In genomic region chr9:137479315-137479861, GRCh38 we compare ENCODE assay signal across 20 cellular contexts. TPM values are rescaled to one million over a fixed set of nuclear protein-coding genes. Genes with fewer than 3 reads are reported as not detected.
DNase-seq lines count a peak whose midpoint lies in the region; ATAC-seq and TF ChIP-seq lines count a peak whose summit lies in the region.
"Had no signal": no experiment of that assay in that cellular context is flagged by ENCODE, and none has a peak within 500 bp of the region (broad histone marks: within the 10 kb centered on the region; RNA-seq: fewer than 3 reads in every experiment).

No MANE protein-coding gene starts in this region.

- POLR2A ChIA-PET in RWPE1 (lab: Yijun Ruan, JAX; ENCODE audit: low non-redundant PET), result no interaction called here

- H3K9me3 ChIP-seq in mucosa of descending colon, result peaks cover 15% of the 10 kb centered on the region
- H3K9me3 ChIP-seq: pancreas had no signal

- intact Hi-C loops in dorsolateral prefrontal cortex (cut with DNase I) (no loop called here), mucosa of descending colon (cut with DNase I, micrococcal nuclease) (no loop called here)

- H3K4me3 Mint-ChIP-seq in activated naive CD8-positive, alpha-beta T cell treated with anti-CD3 and anti-CD28 coated beads, Interleukin-2, amount 50 U/mL, for 24 hours, result no peak overlapping the region
- H3K4me3 Mint-ChIP-seq: activated CD4-positive, alpha-beta T cell treated with anti-CD3 and anti-CD28 coated beads, Interleukin-2, amount 10 ng/mL, durations not matched to agents 24 days and 14 days had no signal

- peak overlapping the region; percentile 86 for H3K27ac ChIP-seq in RWPE1
- peak overlapping the region in 56 of 59 donors; percentile 3 to 88 (median 64) for H3K27ac ChIP-seq in dorsolateral prefrontal cortex
- H3K27ac ChIP-seq: heart left ventricle, pancreas had no signal

- CTCF ChIA-PET in RWPE1 (lab: Yijun Ruan, JAX), result interaction anchor here (1.0 kb wide), 1 partner anchor 34 kb away, joined by 4 read pairs; no protein-coding TSS in a partner anchor

- H3K36me3 ChIP-seq in mucosa of descending colon (ENCODE audit: low read depth), result no peaks in the 10 kb centered on the region
- H3K36me3 ChIP-seq: pancreas had no signal

- no peaks in the 10 kb centered on the region for H3K27me3 Mint-ChIP-seq in activated naive CD8-positive, alpha-beta T cell treated with anti-CD3 and anti-CD28 coated beads, Interleukin-2, amount 50 U/mL, for 24 hours
- H3K27me3 Mint-ChIP-seq: activated CD4-positive, alpha-beta T cell treated with anti-CD3 and anti-CD28 coated beads, Interleukin-2, amount 10 ng/mL, durations not matched to agents 24 days and 14 days had no signal

- H3K36me3 Mint-ChIP-seq in activated naive CD8-positive, alpha-beta T cell treated with anti-CD3 and anti-CD28 coated beads, Interleukin-2, amount 50 U/mL, for 24 hours (ENCODE audit: low read depth), result peaks cover 14% of the 10 kb centered on the region

- H3K27ac Mint-ChIP-seq in activated naive CD8-positive, alpha-beta T cell treated with anti-CD3 and anti-CD28 coated beads, Interleukin-2, amount 50 U/mL, for 24 hours, result no peak overlapping the region
- H3K27ac Mint-ChIP-seq: activated CD4-positive, alpha-beta T cell treated with anti-CD3 and anti-CD28 coated beads, Interleukin-2, amount 10 ng/mL, durations not matched to agents 24 days and 14 days had no signal

- no peaks in the 10 kb centered on the region for H3K4me1 ChIP-seq in mucosa of descending colon (ENCODE audit: low read depth)
- H3K4me1 ChIP-seq: pancreas had no signal

- H3K27me3 ChIP-seq in dorsolateral prefrontal cortex, result no peaks in the 10 kb centered on the region
- H3K27me3 ChIP-seq: heart left ventricle, pancreas had no signal

- peaks cover 9% of the 10 kb centered on the region for H3K9me3 Mint-ChIP-seq in activated naive CD8-positive, alpha-beta T cell treated with anti-CD3 and anti-CD28 coated beads, Interleukin-2, amount 50 U/mL, for 24 hours

- ATAC-seq in mucosa of descending colon, result no peak
- ATAC-seq in activated naive CD8-positive, alpha-beta T cell treated with anti-CD3 and anti-CD28 coated beads, Interleukin-2, amount 50 U/mL, for 24 hours, result no peak
- ATAC-seq: activated naive CD4-positive, alpha-beta T cell treated with anti-CD3 and anti-CD28 coated beads, Interleukin-2, amount 50 U/mL, for 72 hours; pancreas had no signal

- DNase-seq in EH (ENCODE audit: low read depth), result peak; percentile 17
- no peak for DNase-seq in RWPE1 (ENCODE audit: low spot score)
- DNase-seq in dorsolateral prefrontal cortex, result peak in 4 of 10 donors; percentile 44 to 86 (median 45)
- DNase-seq in mucosa of descending colon, result peak in 2 of 3 donors; percentile 13 to 15
- DNase-seq in activated naive CD8-positive, alpha-beta T cell treated with anti-CD3 and anti-CD28 coated beads, Interleukin-2, amount 50 U/mL, for 24 hours, result no peak
- DNase-seq in ureter (ENCODE audit: low spot score), result no peak
- no peak for DNase-seq in AG08396 (ENCODE audit: low spot score)
- DNase-seq in islet precursor cell, result no peak
- DNase-seq: activated CD4-positive, alpha-beta T cell treated with anti-CD3 and anti-CD28 coated beads, Interleukin-2, amount 10 ng/mL, durations not matched to agents 24 days and 14 days; activated T-cell treated with anti-CD3 and anti-CD28 coated beads for 4 hours; erythroblast; KBM-7; NCI-H1105; stimulated activated CD4-positive, alpha-beta T cell treated with anti-CD3 and anti-CD28 coated beads, Interleukin-12 subunit alpha, Interleukin-12 subunit beta, amount 100 ng/mL, for 4 hours; stimulated activated naive CD4-positive, alpha-beta T cell; T-helper 9 cell had no signal

- TF ChIP-seq CTCF in RWPE1 (conservative IDR thresholded peaks at IDR 0.05; ENCODE audit: low read depth), result no peak
- TF ChIP-seq CTCF in dorsolateral prefrontal cortex (IDR thresholded peaks at IDR 0.05 in 54 of 56, conservative IDR thresholded peaks at IDR 0.05 in 2 of 56; ENCODE audit: low read depth in 1 of 56, partially characterized antibody in 56 of 56), result no peak
- TF ChIP-seq CTCF in mucosa of descending colon (IDR thresholded peaks at IDR 0.05), result no peak

- peak overlapping the region in 3 of 59 donors; percentile 9 to 27 (median 20) for H3K4me3 ChIP-seq in dorsolateral prefrontal cortex
- no peak overlapping the region for H3K4me3 ChIP-seq in mucosa of descending colon
- H3K4me3 ChIP-seq: heart left ventricle, pancreas had no signal

- H3K4me1 Mint-ChIP-seq in activated naive CD8-positive, alpha-beta T cell treated with anti-CD3 and anti-CD28 coated beads, Interleukin-2, amount 50 U/mL, for 24 hours, result peaks cover 10% of the 10 kb centered on the region

RNA-seq across cellular contexts. Expression of gene NSMF, which starts 20.3 kb away (rescaled TPM):
- total RNA-seq in dorsolateral prefrontal cortex (100 to 1,000 TPM; 113 to 445 (median 234) TPM), mucosa of descending colon (10 to 100 TPM; 30.1 to 48.0 (median 43.4) TPM), ureter (49.3 TPM)

RNA-seq across cellular contexts. Expression of gene ENTPD8, which starts 38.2 kb away (rescaled TPM):
- under 1 TPM in 5 of 120 experiments, not detected in 115; 0.18 to 0.43 (median 0.25) TPM for total RNA-seq in dorsolateral prefrontal cortex
- total RNA-seq in mucosa of descending colon, result 100 to 1,000 TPM in 1 of 3 donors, 10 to 100 TPM in 2; 36.7 to 127 (median 74.8) TPM
- total RNA-seq in ureter, result not detected
- total RNA-seq: activated CD4-positive, alpha-beta T cell treated with anti-CD3 and anti-CD28 coated beads, Interleukin-2, amount 10 ng/mL, durations not matched to agents 24 days and 14 days; activated naive CD4-positive, alpha-beta T cell treated with anti-CD3 and anti-CD28 coated beads, Interleukin-2, amount 50 U/mL, for 72 hours; heart left ventricle; kidney epithelial cell had no signal

RNA-seq across cellular contexts. Expression of gene NOXA1, which starts 56.2 kb away (rescaled TPM):
- total RNA-seq in dorsolateral prefrontal cortex (10 to 100 TPM in 110 of 120 experiments, 1 to 10 TPM in 10; 7.0 to 34.3 (median 16.0) TPM), mucosa of descending colon (10 to 100 TPM; 18.0 to 41.5 (median 27.2) TPM), ureter (12.5 TPM)

RNA-seq across cellular contexts. Expression of gene EXD3, which starts 56.4 kb away (rescaled TPM):
- 10 to 100 TPM; 22.2 to 94.1 (median 36.5) TPM for total RNA-seq in dorsolateral prefrontal cortex
- 10 to 100 TPM; 39.4 to 56.7 (median 40.1) TPM for total RNA-seq in mucosa of descending colon
- total RNA-seq in ureter, result 43.0 TPM

Comparison
In these comparisons a context has a peak if more than half of its experiments do, and no peak if none do; other contexts are left out.
1. DNase-seq: peak in EH (single experiment) and mucosa of descending colon (2 of 3); none in RWPE1 (single experiment), activated naive CD8-positive, alpha-beta T cell treated with anti-CD3 and anti-CD28 coated beads, Interleukin-2, amount 50 U/mL, for 24 hours (single experiment), ureter (single experiment), AG08396 (single experiment) and islet precursor cell (single experiment).
2. RNA of gene ENTPD8, which starts 38.2 kb away (total RNA-seq): 36.7 to 127 TPM in mucosa of descending colon; not detected in ureter (single experiment) and 0.18 to 0.43 TPM in dorsolateral prefrontal cortex; every median in the first group is over 10 times any median in the second.